8 cellular contexts compared by ENCODE assay signal in genomic region chr18:54388203-54389142, GRCh38. TPM values are rescaled to one million over a fixed set of nuclear protein-coding genes. Genes with fewer than 3 reads are reported as not detected.
DNase-seq lines count a peak whose midpoint lies in the region; ATAC-seq, FAIRE-seq and TF ChIP-seq lines count a peak whose summit lies in the region.

No MANE protein-coding gene starts in this region.

- peaks cover 20% of the 10 kb centered on the region for H3K4me1 ChIP-seq in ACC112 (ENCODE audit: control insufficient read depth, insufficient read depth, low read length, unreplicated experiment)
- H3K4me1 ChIP-seq in Loucy (ENCODE audit: insufficient read depth, low read length, poor library complexity, severe bottlenecking): peaks cover 41% of the 10 kb centered on the region
- H3K4me1 ChIP-seq in HepG2 (ENCODE audit: insufficient read depth, low read length): peaks cover 37% of the 10 kb centered on the region
- H3K4me1 ChIP-seq in suprapubic skin: no peaks in the 10 kb centered on the region

- H3K27ac ChIP-seq in ACC112 (ENCODE audit: low read depth, low read length): peak overlapping the region; percentile 72
- H3K27ac ChIP-seq in HepG2 (ENCODE audit: extremely low read length, insufficient read depth, low read length): peak overlapping the region; percentile 26
- no peak overlapping the region for H3K27ac ChIP-seq in suprapubic skin

- TF ChIP-seq CTCF in GM13976 (IDR thresholded peaks at IDR 0.05; ENCODE audit: borderline replicate concordance, control extremely low read depth, extremely low read depth, insufficient read depth, missing control alignments) (no peak), Loucy (conservative IDR thresholded peaks at IDR 0.05; ENCODE audit: low read length) (no peak), HepG2 (CRISPR knock-in tag; IDR thresholded peaks at IDR 0.05) (no peak), suprapubic skin (IDR thresholded peaks at IDR 0.05) (no peak)

- H3K27me3 Mint-ChIP-seq in activated naive CD8-positive, alpha-beta T cell treated with anti-CD3 and anti-CD28 coated beads, Interleukin-2, amount 50 U/mL, for 24 hours: peaks cover 6% of the 10 kb centered on the region

- TF ChIP-seq RAD21 in HepG2 (CRISPR knock-in tag; IDR thresholded peaks at IDR 0.05): no peak

- H3F3A ChIP-seq in Loucy (ENCODE audit: low read depth): no peaks in the 10 kb centered on the region

- CTCF ChIA-PET in HepG2 (lab: Yijun Ruan, JAX; ENCODE audit: low intra/inter-chr PET ratio, low total read pairs): no interaction called here

- H3K36me3 Mint-ChIP-seq in activated naive CD8-positive, alpha-beta T cell treated with anti-CD3 and anti-CD28 coated beads, Interleukin-2, amount 50 U/mL, for 24 hours (ENCODE audit: low read depth): no peaks in the 10 kb centered on the region

- H3K9me2 ChIP-seq in Loucy (replicated peaks; ENCODE audit: low read depth, low read length): no peaks in the 10 kb centered on the region

- H4K20me1 ChIP-seq in Loucy (ENCODE audit: insufficient read depth, low read length, poor library complexity, severe bottlenecking) (no peaks in the 10 kb centered on the region), HepG2 (ENCODE audit: insufficient read depth, low read length) (no peaks in the 10 kb centered on the region)

- DNase-seq in GM13976 (ENCODE audit: low spot score) (peak; percentile 40), HepG2 (ENCODE audit: low spot score) (peak; percentile 80), NCI-H1436 treated with DMSO at 0.1 percent for 48 hours (lab: John Stamatoyannopoulos, UW) (no peak), suprapubic skin (ENCODE audit: low spot score in 2 of 2) (no peak)
- DNase-seq in activated naive CD8-positive, alpha-beta T cell treated with anti-CD3 and anti-CD28 coated beads, Interleukin-2, amount 50 U/mL, for 24 hours: peak; percentile 26

- ATAC-seq in HG02610 (IDR thresholded peaks at IDR 0.05; ENCODE audit: unreplicated experiment) (peak; percentile 91), HepG2 (peak; percentile 92)
- peak; percentile 88 for ATAC-seq in activated naive CD8-positive, alpha-beta T cell treated with anti-CD3 and anti-CD28 coated beads, Interleukin-2, amount 50 U/mL, for 24 hours

- peak overlapping the region; percentile 26 for H3K27ac Mint-ChIP-seq in activated naive CD8-positive, alpha-beta T cell treated with anti-CD3 and anti-CD28 coated beads, Interleukin-2, amount 50 U/mL, for 24 hours

- TF ChIP-seq EP300 in HepG2 (IDR thresholded peaks at IDR 0.05; ENCODE audit: low read depth in 2 of 2, low read length in 2 of 2): peak in 1 of 2 experiments; percentile 26; a peak in 1 of 4 replicates
- TF ChIP-seq EP300 in HepG2 (CRISPR knock-in tag; IDR thresholded peaks at IDR 0.05; ENCODE audit: borderline replicate concordance): no peak
- TF ChIP-seq EP300 in suprapubic skin (IDR thresholded peaks at IDR 0.05): no peak

- peak overlapping the region; percentile 67 for H2AFZ ChIP-seq in ACC112 (ENCODE audit: low read length, unreplicated experiment)
- H2AFZ ChIP-seq in Loucy (ENCODE audit: low read length): peak overlapping the region; percentile 59
- H2AFZ ChIP-seq in HepG2 (ENCODE audit: low read length): peak overlapping the region; percentile 64

- no peaks in the 10 kb centered on the region for H3K36me3 ChIP-seq in ACC112 (ENCODE audit: insufficient read depth, low read length)
- H3K36me3 ChIP-seq in Loucy (ENCODE audit: insufficient read depth, low read length): no peaks in the 10 kb centered on the region
- H3K36me3 ChIP-seq in HepG2 (replicated peaks in 1 of 2; ENCODE audit: control insufficient read depth in 1 of 2, insufficient read depth in 2 of 2, low read length in 2 of 2): no peaks in the 10 kb centered on the region
- no peaks in the 10 kb centered on the region for H3K36me3 ChIP-seq in suprapubic skin

- H3K4me2 ChIP-seq in Loucy (ENCODE audit: low read depth, low read length, poor library complexity, severe bottlenecking) (peak overlapping the region; percentile 85), HepG2 (ENCODE audit: low read depth, low read length) (peak overlapping the region; percentile 59)

- TF ChIP-seq POLR2A in HepG2 (IDR thresholded peaks at IDR 0.05; ENCODE audit: insufficient read depth in 1 of 2, low read depth in 2 of 2, low read length in 2 of 2) (no peak), suprapubic skin (IDR thresholded peaks at IDR 0.05) (no peak)

- BruUV-seq in HepG2 (replicated peaks; lab: Mats Ljungman, UMichigan): no TSS peak

- 44% methylated on average over 6 of the region's 6 CpGs for WGBS in HepG2 (ENCODE audit: low lambda C conversion rate)
- WGBS in suprapubic skin: 49% methylated on average over 6 of the region's 6 CpGs

- H3K4me3 Mint-ChIP-seq in activated naive CD8-positive, alpha-beta T cell treated with anti-CD3 and anti-CD28 coated beads, Interleukin-2, amount 50 U/mL, for 24 hours: no peak overlapping the region

- no peaks in the 10 kb centered on the region for H3K9me3 Mint-ChIP-seq in activated naive CD8-positive, alpha-beta T cell treated with anti-CD3 and anti-CD28 coated beads, Interleukin-2, amount 50 U/mL, for 24 hours

- no peaks in the 10 kb centered on the region for H3K27me3 ChIP-seq in ACC112 (ENCODE audit: insufficient read depth, low read length)
- H3K27me3 ChIP-seq in Loucy (ENCODE audit: insufficient read depth, low read length, poor library complexity, severe bottlenecking): no peaks in the 10 kb centered on the region
- no peaks in the 10 kb centered on the region for H3K27me3 ChIP-seq in HepG2 (ENCODE audit: control insufficient read depth in 1 of 2, insufficient read depth in 2 of 2, low read length in 2 of 2)
- no peaks in the 10 kb centered on the region for H3K27me3 ChIP-seq in suprapubic skin

- H3K9me3 ChIP-seq in Loucy (ENCODE audit: insufficient read depth, low read depth, low read length) (no peaks in the 10 kb centered on the region), HepG2 (ENCODE audit: low read length) (no peaks in the 10 kb centered on the region), suprapubic skin (no peaks in the 10 kb centered on the region)

- POLR2A ChIA-PET in HepG2 (lab: Yijun Ruan, JAX): no interaction called here

- H3K9ac ChIP-seq in Loucy (ENCODE audit: low read depth, low read length, poor library complexity, severe bottlenecking) (peak overlapping the region; percentile 74), HepG2 (ENCODE audit: insufficient read depth, low read depth, low read length) (peak overlapping the region; percentile 20; the same call in 1 of the 2 replicates)

- no peak for FAIRE-seq in HepG2 (lab: Jason Lieb, UNC)

- H3K4me1 Mint-ChIP-seq in activated naive CD8-positive, alpha-beta T cell treated with anti-CD3 and anti-CD28 coated beads, Interleukin-2, amount 50 U/mL, for 24 hours: peaks cover 8% of the 10 kb centered on the region

- intact Hi-C loops in HepG2 (cut with micrococcal nuclease; ENCODE audit: unreplicated experiment): loop anchor here (10.0 kb wide), 1 partner anchor 566 kb away; the partner anchor contains the start of gene CCDC68

- H3K79me2 ChIP-seq in ACC112 (ENCODE audit: control insufficient read depth, insufficient read depth, low read length, unreplicated experiment) (no peaks in the 10 kb centered on the region), Loucy (ENCODE audit: insufficient read depth, low read length) (no peaks in the 10 kb centered on the region), HepG2 (ENCODE audit: insufficient read depth, low read length) (no peaks in the 10 kb centered on the region)

- H3K4me3 ChIP-seq in ACC112 (ENCODE audit: low read depth, low read length): peak overlapping the region; percentile 48
- H3K4me3 ChIP-seq in Loucy (ENCODE audit: low read length, poor library complexity, severe bottlenecking): peak overlapping the region; percentile 71
- peak overlapping the region in 1 of 3 experiments; percentile 11; a peak in 2 of 6 replicates for H3K4me3 ChIP-seq in HepG2 (replicated peaks in 1 of 3; ENCODE audit: insufficient read depth in 1 of 3, low read depth in 2 of 3, low read length in 3 of 3)
- H3K4me3 ChIP-seq in suprapubic skin: no peak overlapping the region

- in situ Hi-C loops in GM13976 (cut with MboI; ENCODE audit: low sequenced_read_pairs, unreplicated experiment) (no loop called here), HepG2 (cut with HindIII; ENCODE audit: extremely low pct_ligation_motif_present, low pct_unique_long_range_greater_than_20kb) (no loop called here)

RNA-seq across cellular contexts. Expression of gene C18orf54, which starts 30.8 kb away (rescaled TPM):
- 2.5 and 8.1 TPM in 2 replicates for total RNA-seq in HepG2 (2016; rRNA removed; fragmentation: Illumina TruSeq; extraction: Trizol)
- 0.79 and 0.91 TPM in 2 replicates for total RNA-seq in HepG2 (2016; cell fraction: cytosol; rRNA removed; fragmentation: Illumina TruSeq; extraction: Trizol; ENCODE audit: low read depth)
- 1.6 and 6.8 TPM in 2 replicates for total RNA-seq in HepG2 (2016; cell fraction: insoluble cytoplasmic fraction; rRNA removed; fragmentation: Illumina TruSeq; extraction: Trizol)
- 1.9 and 2.9 TPM in 2 replicates for total RNA-seq in HepG2 (2016; cell fraction: membrane; rRNA removed; fragmentation: Illumina TruSeq; extraction: Trizol)
- 4.2 and 4.6 TPM in 2 replicates for total RNA-seq in HepG2 (2016; cell fraction: nucleus; rRNA removed; fragmentation: Illumina TruSeq; extraction: Trizol)
- polyA plus RNA-seq in HepG2 (2011; rRNA removed): 0.94 and 1.8 TPM in 2 replicates
- polyA plus RNA-seq in HepG2 (2011; cell fraction: cytosol; rRNA removed): 0.30 and 0.56 TPM in 2 replicates
- 0.92 and 1.2 TPM in 2 replicates for polyA plus RNA-seq in HepG2 (2011; cell fraction: nucleus; rRNA removed)
- polyA plus RNA-seq in HepG2 (2012): 1.1 and 2.0 TPM in 2 replicates
- polyA plus RNA-seq in HepG2 (2016; cell fraction: cytosol; fragmentation: Illumina TruSeq; extraction: Trizol; ENCODE audit: low read depth): 0.14 and 0.19 TPM in 2 replicates
- polyA plus RNA-seq in HepG2 (2016; cell fraction: insoluble cytoplasmic fraction; fragmentation: Illumina TruSeq; extraction: Trizol; ENCODE audit: low read depth): 5.7 and 6.0 TPM in 2 replicates
- polyA plus RNA-seq in HepG2 (2016; cell fraction: membrane; fragmentation: Illumina TruSeq; extraction: Trizol; ENCODE audit: low read depth): 0.69 and 0.83 TPM in 2 replicates
- polyA plus RNA-seq in HepG2 (2016; cell fraction: nucleus; fragmentation: Illumina TruSeq; extraction: Trizol; ENCODE audit: insufficient read depth, low read depth): 4.3 and 5.4 TPM in 2 replicates
- 0.74 and 1.1 TPM in 2 replicates for polyA minus RNA-seq in HepG2 (2011; rRNA and poly(A)+ RNA removed; ENCODE audit: low replicate concordance)
- 4.5 and 5.2 TPM in 2 replicates for polyA minus RNA-seq in HepG2 (2011; cell fraction: cytosol; rRNA and poly(A)+ RNA removed)
- polyA minus RNA-seq in HepG2 (2011; cell fraction: nucleus; rRNA and poly(A)+ RNA removed): 5.5 and 7.2 TPM in 2 replicates
- total RNA-seq in suprapubic skin: 1 to 10 TPM in 2 of 4 donors, under 1 TPM in 2; 0.53 to 3.8 (median 1.3) TPM

RNA-seq across cellular contexts. Expression of gene STARD6, which starts 30.8 kb away (rescaled TPM):
- total RNA-seq in HepG2 (2016; rRNA removed; fragmentation: Illumina TruSeq; extraction: Trizol) (not detected in 2 replicates), suprapubic skin (not detected)
- total RNA-seq in HepG2 (2016; cell fraction: cytosol; rRNA removed; fragmentation: Illumina TruSeq; extraction: Trizol; ENCODE audit: low read depth): not detected in 2 replicates
- not detected in 2 replicates for total RNA-seq in HepG2 (2016; cell fraction: insoluble cytoplasmic fraction; rRNA removed; fragmentation: Illumina TruSeq; extraction: Trizol)
- not detected in 2 replicates for total RNA-seq in HepG2 (2016; cell fraction: membrane; rRNA removed; fragmentation: Illumina TruSeq; extraction: Trizol)
- total RNA-seq in HepG2 (2016; cell fraction: nucleus; rRNA removed; fragmentation: Illumina TruSeq; extraction: Trizol): not detected in 2 replicates
- not detected in 2 replicates for polyA plus RNA-seq in HepG2 (2011; rRNA removed)
- polyA plus RNA-seq in HepG2 (2011; cell fraction: cytosol; rRNA removed): not detected in 2 replicates
- polyA plus RNA-seq in HepG2 (2011; cell fraction: nucleus; rRNA removed): not detected in 2 replicates
- polyA plus RNA-seq in HepG2 (2012): not detected in 2 replicates
- polyA plus RNA-seq in HepG2 (2016; cell fraction: cytosol; fragmentation: Illumina TruSeq; extraction: Trizol; ENCODE audit: low read depth): not detected in 2 replicates
- polyA plus RNA-seq in HepG2 (2016; cell fraction: insoluble cytoplasmic fraction; fragmentation: Illumina TruSeq; extraction: Trizol; ENCODE audit: low read depth): not detected in 2 replicates
- polyA plus RNA-seq in HepG2 (2016; cell fraction: membrane; fragmentation: Illumina TruSeq; extraction: Trizol; ENCODE audit: low read depth): not detected in 2 replicates
- not detected in 2 replicates for polyA plus RNA-seq in HepG2 (2016; cell fraction: nucleus; fragmentation: Illumina TruSeq; extraction: Trizol; ENCODE audit: insufficient read depth, low read depth)
- not detected in 2 replicates for polyA minus RNA-seq in HepG2 (2011; rRNA and poly(A)+ RNA removed; ENCODE audit: low replicate concordance)
- not detected in 2 replicates for polyA minus RNA-seq in HepG2 (2011; cell fraction: cytosol; rRNA and poly(A)+ RNA removed)
- polyA minus RNA-seq in HepG2 (2011; cell fraction: nucleus; rRNA and poly(A)+ RNA removed): not detected in 2 replicates

Comparison
In these comparisons a context has a peak if more than half of its experiments do, and no peak if none do; other contexts are left out.
1. DNase-seq: peak in GM13976 (single experiment), activated naive CD8-positive, alpha-beta T cell treated with anti-CD3 and anti-CD28 coated beads, Interleukin-2, amount 50 U/mL, for 24 hours (single experiment) and HepG2 (single experiment); none in NCI-H1436 treated with DMSO at 0.1 percent for 48 hours (single experiment) and suprapubic skin (0 of 2).
2. Peak in every context shown above with its lines, with median percentiles within 50 percentile points of each other: H2AFZ ChIP-seq and ATAC-seq.